ENCODE assay signal across 15 cellular contexts in the genomic region with DNA sequence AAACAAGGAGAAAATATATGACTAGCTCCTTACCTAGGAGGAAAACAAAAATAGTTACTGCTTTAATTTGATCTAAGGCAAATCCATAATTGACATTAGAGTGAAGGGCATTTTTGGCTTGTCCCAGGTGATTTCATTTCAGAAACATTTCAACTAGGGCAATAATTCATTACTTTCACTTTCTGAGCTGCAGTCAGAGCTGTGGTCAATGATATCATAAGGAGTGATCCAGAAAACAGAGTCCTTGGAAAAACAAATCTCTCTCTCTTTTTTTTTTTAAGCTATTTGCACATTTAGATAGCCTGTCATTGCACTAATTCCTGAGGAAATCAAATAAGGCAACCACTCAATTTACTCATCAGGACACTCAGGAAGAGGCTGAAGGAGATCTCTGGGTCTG.
DNase-seq lines count a peak whose midpoint lies in the region; ATAC-seq, FAIRE-seq and TF ChIP-seq lines count a peak whose summit lies in the region.
"Had no signal": no experiment of that assay in that cellular context is flagged by ENCODE, and none has a peak within 500 bp of the region (broad histone marks: within the 10 kb centered on the region; RNA-seq: fewer than 3 reads in every experiment).

No MANE protein-coding gene starts in this region.

- H3K27me3 ChIP-seq in bronchial epithelial cell (ENCODE audit: control insufficient read depth, insufficient read depth, low read length) (no peaks in the 10 kb centered on the region), pancreas (no peaks in the 10 kb centered on the region)
- H3K27me3 ChIP-seq: BLaER1 treated with 17β-estradiol and CSF1 and Interleukin-3, amounts not matched to agents 10 nM and 100 nM had no signal

- no peak for TF ChIP-seq CTCF in bronchial epithelial cell (IDR thresholded peaks at IDR 0.05; ENCODE audit: insufficient read depth, low read length, severe bottlenecking)
- TF ChIP-seq CTCF in pancreas (IDR thresholded peaks at IDR 0.05), result no peak

- ATAC-seq in pancreas, result peak in 3 of 4 donors; percentile 18 to 77 (median 47)
- ATAC-seq: HCT116 had no signal

- DNase-seq in OCI-M1 (lab: John Stamatoyannopoulos, UW) (peak; percentile 67), bronchial epithelial cell (ENCODE audit: low read depth) (peak; percentile 3), pancreas (no peak), 8988T (no peak), NCI-H82 treated with DMSO at 0.1 percent for 48 hours (lab: John Stamatoyannopoulos, UW; ENCODE audit: unreplicated experiment) (no peak)
- DNase-seq in activated CD8-positive, alpha-beta memory T cell treated with anti-CD3 and anti-CD28 coated beads, Interleukin-2, amount 50 U/mL, for 4 hours, result no peak
- DNase-seq in activated naive CD4-positive, alpha-beta T cell (lab: John Stamatoyannopoulos, UW), result no peak
- DNase-seq: CD4-positive, CD25-positive, alpha-beta regulatory T cell; DMS 273 treated with DMSO at 0.1 percent for 48 hours; GM23248 had no signal

- H3K27ac ChIP-seq in pancreas, result no peak overlapping the region
- H3K27ac ChIP-seq: BLaER1 treated with 17β-estradiol and CSF1 and Interleukin-3, amounts not matched to agents 10 nM and 100 nM; GM23248; HL-60 had no signal

- no peaks in the 10 kb centered on the region for H3K9me3 ChIP-seq in pancreas

- no peaks in the 10 kb centered on the region for H3K36me3 ChIP-seq in bronchial epithelial cell (ENCODE audit: control insufficient read depth, insufficient read depth, low read length)
- no peaks in the 10 kb centered on the region for H3K36me3 ChIP-seq in pancreas
- H3K36me3 ChIP-seq: BLaER1 treated with 17β-estradiol and CSF1 and Interleukin-3, amounts not matched to agents 10 nM and 100 nM had no signal

- H3K4me3 ChIP-seq in bronchial epithelial cell (ENCODE audit: low read depth, low read length) (no peak overlapping the region), pancreas (no peak overlapping the region)
- H3K4me3 ChIP-seq: BLaER1 treated with 17β-estradiol and CSF1 and Interleukin-3, amounts not matched to agents 10 nM and 100 nM; GM23248 had no signal

- FAIRE-seq in bronchial epithelial cell (lab: Jason Lieb, UNC) (no peak), pancreas (lab: Jason Lieb, UNC) (no peak)
- FAIRE-seq: GM18507, H54 had no signal

- H3K4me1 ChIP-seq in pancreas, result peaks cover 0 to 9% (median 3%) of the 10 kb centered on the region in 3 donors
- H3K4me1 ChIP-seq: BLaER1 treated with 17β-estradiol and CSF1 and Interleukin-3, amounts not matched to agents 10 nM and 100 nM had no signal

- intact Hi-C loops in pancreas (cut with DNase I), result no loop called here

Comparison
In these comparisons a context has a peak if more than half of its experiments do, and no peak if none do; other contexts are left out.
1. DNase-seq: peak in OCI-M1 (single experiment) and bronchial epithelial cell (single experiment); none in pancreas (0 of 6), 8988T (single experiment), activated CD8-positive, alpha-beta memory T cell treated with anti-CD3 and anti-CD28 coated beads, Interleukin-2, amount 50 U/mL, for 4 hours (single experiment), activated naive CD4-positive, alpha-beta T cell (0 of 4) and NCI-H82 treated with DMSO at 0.1 percent for 48 hours (single experiment).